In the genomic region with DNA sequence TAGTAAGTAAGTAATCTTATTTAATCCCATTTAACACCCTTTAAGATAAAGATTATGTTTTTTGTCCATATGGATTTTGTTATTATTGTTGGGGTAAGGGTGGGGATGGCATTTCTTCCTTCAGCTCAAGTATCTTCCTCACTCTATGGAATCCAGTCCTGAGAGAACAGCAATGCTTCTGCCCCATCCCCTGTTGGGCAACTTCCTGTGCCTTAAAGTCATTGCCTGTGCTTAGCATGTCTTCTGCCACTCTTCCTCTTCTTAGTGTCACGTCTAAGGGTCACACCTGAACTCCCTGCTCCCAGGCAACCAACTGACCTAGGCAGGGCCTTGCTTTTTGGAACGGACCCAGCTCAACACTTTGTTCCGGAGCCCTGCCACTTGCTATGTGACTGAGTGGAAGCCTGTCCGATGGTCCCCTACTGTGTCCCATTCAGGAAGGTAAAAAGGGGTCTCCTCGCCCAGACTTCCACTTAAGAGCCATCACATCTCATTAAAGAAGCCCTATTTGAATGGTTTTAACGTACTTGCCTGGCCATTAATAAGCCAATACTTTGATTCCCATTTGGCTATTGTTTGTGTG, we compare ENCODE assay signal across 17 cellular contexts. TPM values are rescaled to one million over a fixed set of nuclear protein-coding genes. Genes with fewer than 3 reads are reported as not detected.
DNase-seq lines count a peak whose midpoint lies in the region; FAIRE-seq and TF ChIP-seq lines count a peak whose summit lies in the region.
"Had no signal": no experiment of that assay in that cellular context is flagged by ENCODE, and none has a peak within 500 bp of the region (broad histone marks: within the 10 kb centered on the region; RNA-seq: fewer than 3 reads in every experiment).

No MANE protein-coding gene starts in this region.

- H3K27me3 ChIP-seq in OCI-LY3 (ENCODE audit: low read depth, low read length) (peaks cover 24% of the 10 kb centered on the region; the same call in 1 of the 2 replicates), WERI-Rb-1 (ENCODE audit: insufficient read depth, low read depth, severe bottlenecking) (no peaks in the 10 kb centered on the region)
- H3K27me3 ChIP-seq: Peyer's patch had no signal

- H3K27ac ChIP-seq in OCI-LY3 (ENCODE audit: low read length), result no peak overlapping the region
- H3K27ac ChIP-seq in WERI-Rb-1, result no peak overlapping the region
- H3K27ac ChIP-seq: Peyer's patch had no signal

- H3K9ac ChIP-seq in OCI-LY3 (ENCODE audit: low read length), result no peak overlapping the region

- H3K79me2 ChIP-seq in OCI-LY3 (ENCODE audit: low read length), result no peaks in the 10 kb centered on the region

- TF ChIP-seq CTCF in OCI-LY3 (IDR thresholded peaks at IDR 0.05; ENCODE audit: low read depth, low read length), result no peak
- no peak for TF ChIP-seq CTCF in nephron (IDR thresholded peaks at IDR 0.05; ENCODE audit: unreplicated experiment in 3 of 3)
- no peak for TF ChIP-seq CTCF in WERI-Rb-1 (IDR thresholded peaks at IDR 0.05; ENCODE audit: low read depth, low read length)

- peaks cover 9% of the 10 kb centered on the region for H3K36me3 Mint-ChIP-seq in nephron (ENCODE audit: low read depth)

- H3K9me3 ChIP-seq in OCI-LY3 (ENCODE audit: insufficient read depth, low read length), result no peaks in the 10 kb centered on the region
- H3K9me3 ChIP-seq in WERI-Rb-1 (ENCODE audit: severe bottlenecking), result no peaks in the 10 kb centered on the region
- H3K9me3 ChIP-seq: Peyer's patch had no signal

- H3K27me3 Mint-ChIP-seq in nephron (ENCODE audit: low read depth), result no peaks in the 10 kb centered on the region

- peak overlapping the region; percentile 6 to 25 (median 6) for H3K27ac Mint-ChIP-seq in nephron

- H3K4me1 Mint-ChIP-seq in nephron, result peaks cover 22% of the 10 kb centered on the region

- no peaks in the 10 kb centered on the region for H4K20me1 ChIP-seq in OCI-LY3 (ENCODE audit: insufficient read depth, low read length)

- H3K4me1 ChIP-seq in OCI-LY3 (ENCODE audit: low read length), result peaks cover 34% of the 10 kb centered on the region
- H3K4me1 ChIP-seq: Peyer's patch had no signal

- peak; percentile 74 for FAIRE-seq in GM12892 (lab: Jason Lieb, UNC)
- FAIRE-seq: GM12878, HTR-8/SVneo had no signal

- H3K36me3 ChIP-seq in OCI-LY3 (replicated peaks; ENCODE audit: low read depth, low read length) (no peaks in the 10 kb centered on the region), WERI-Rb-1 (no peaks in the 10 kb centered on the region)
- H3K36me3 ChIP-seq: Peyer's patch had no signal

- in situ Hi-C loops in KBM-7 (cut with MboI; ENCODE audit: low pct_unique_long_range_greater_than_20kb, low sequenced_read_pairs), result no loop called here

- DNase-seq in GM12892 (ENCODE audit: insufficient read length) (no peak), KBM-7 (peak; percentile 28), NCI-H1694 (lab: John Stamatoyannopoulos, UW) (no peak), NCI-H2196 treated with DMSO at 0.1 percent for 48 hours (lab: John Stamatoyannopoulos, UW; ENCODE audit: unreplicated experiment) (no peak), WERI-Rb-1 (no peak), NCI-H526 treated with DMSO at 0.1 percent for 48 hours (lab: John Stamatoyannopoulos, UW) (no peak)
- DNase-seq: DMS53, KG1, NCI-H2029, NCI-H2227 treated with DMSO at 0.1 percent for 48 hours, Peyer's patch, SHP77, T-helper 2 cell had no signal

- H3K4me3 Mint-ChIP-seq in nephron, result no peak overlapping the region

- H3K9me3 Mint-ChIP-seq in nephron, result peaks cover 4% of the 10 kb centered on the region

- H3K4me2 ChIP-seq in OCI-LY3 (ENCODE audit: low read length), result peak overlapping the region; percentile 70; the same call in 1 of the 2 replicates

- H3K4me3 ChIP-seq in OCI-LY3 (ENCODE audit: low read length) (no peak overlapping the region), WERI-Rb-1 (ENCODE audit: low read depth, low read length) (no peak overlapping the region)
- H3K4me3 ChIP-seq: GM12878, Peyer's patch had no signal

- H2AFZ ChIP-seq in OCI-LY3 (ENCODE audit: low read depth, low read length), result no peak overlapping the region

- no peak for TF ChIP-seq POLR2A in GM12892 (IDR thresholded peaks at IDR 0.05; ENCODE audit: low read depth, low read length)

RNA-seq across cellular contexts. Expression of gene RAB38, which starts 59.3 kb away (rescaled TPM):
- polyA plus RNA-seq in GM12892 (2012; ENCODE audit: missing spikeins), result 2.2 TPM
